ENCODE assay signal across 21 cellular contexts in genomic region chr4:22739933-22740332, GRCh38. TPM values are rescaled to one million over a fixed set of nuclear protein-coding genes. Genes with fewer than 3 reads are reported as not detected.
"Had no signal": no experiment of that assay in that cellular context is flagged by ENCODE, and none has a peak within 500 bp of the region (broad histone marks: within the 10 kb centered on the region; RNA-seq: fewer than 3 reads in every experiment).

No MANE protein-coding gene starts in this region.

- H3K4me1 Mint-ChIP-seq: immature natural killer cell; naive thymus-derived CD4-positive, alpha-beta T cell; T-helper 17 cell; WTC11 had no signal

- H3K27ac Mint-ChIP-seq: activated CD8-positive, alpha-beta T cell treated with anti-CD3 and anti-CD28 coated beads, Interleukin-2, amount 10 ng/mL, durations not matched to agents 7 days and 5 days; immature natural killer cell; naive thymus-derived CD4-positive, alpha-beta T cell; T-helper 17 cell; WTC11 had no signal

- H3K27me3 Mint-ChIP-seq: T-helper 17 cell had no signal

- H3K27me3 ChIP-seq: foreskin keratinocyte, heart left ventricle, left lung, right atrium auricular region had no signal

- H3K4me3 ChIP-seq: heart left ventricle, left lung, mucosa of descending colon, right atrium auricular region, skin epidermis had no signal

- DNase-seq: activated CD4-positive, alpha-beta T cell treated with anti-CD3 and anti-CD28 coated beads for 4 hours; activated CD8-positive, alpha-beta memory T cell treated with anti-CD3 and anti-CD28 coated beads, Interleukin-2, amount 50 U/mL, for 4 hours; activated CD8-positive, alpha-beta T cell treated with anti-CD3 and anti-CD28 coated beads, Interleukin-2, amount 10 ng/mL, durations not matched to agents 7 days and 5 days; cortex of kidney; effector CD4-positive, alpha-beta T cell; heart left ventricle; immature natural killer cell; left lung; mammary epithelial cell; mucosa of descending colon; naive thymus-derived CD4-positive, alpha-beta T cell; stimulated activated CD4-positive, alpha-beta T cell treated with anti-CD3 and anti-CD28 coated beads, Interleukin-15, amount 100 ng/mL, for 24 hours; stimulated activated CD4-positive, alpha-beta T cell treated with anti-CD3 and anti-CD28 coated beads, Interleukin-4, amount 100 ng/mL, for 4 hours; stimulated activated CD8-positive, alpha-beta memory T cell treated with anti-CD3 and anti-CD28 coated beads, Interleukin-4, amount 100 ng/mL, for 48 hours; stimulated activated naive CD8-positive, alpha-beta T cell treated with anti-CD3 and anti-CD28 coated beads, Interleukin-15, Interleukin-2, amounts not matched to agents 100 U/mL and 50 U/mL, for 24 hours; T-helper 17 cell; trophoblast cell had no signal

- H3K36me3 Mint-ChIP-seq: naive thymus-derived CD4-positive, alpha-beta T cell; WTC11 had no signal

- ATAC-seq: activated CD8-positive, alpha-beta T cell treated with anti-CD3 and anti-CD28 coated beads, Interleukin-2, amount 10 ng/mL, durations not matched to agents 7 days and 5 days; foreskin keratinocyte; heart left ventricle; left lung; mucosa of descending colon; naive thymus-derived CD4-positive, alpha-beta T cell; stimulated activated naive CD8-positive, alpha-beta T cell treated with anti-CD3 and anti-CD28 coated beads, Interleukin-15, Interleukin-2, amounts not matched to agents 100 U/mL and 50 U/mL, for 24 hours; T-helper 17 cell; WTC11 had no signal

- H3K4me3 Mint-ChIP-seq: activated CD8-positive, alpha-beta T cell treated with anti-CD3 and anti-CD28 coated beads, Interleukin-2, amount 10 ng/mL, durations not matched to agents 7 days and 5 days; immature natural killer cell; naive thymus-derived CD4-positive, alpha-beta T cell; T-helper 17 cell; WTC11 had no signal

- H3K36me3 ChIP-seq: heart left ventricle, left lung, right atrium auricular region had no signal

- H3K9me3 ChIP-seq: heart left ventricle, left lung, mucosa of descending colon, right atrium auricular region had no signal

- H3K27ac ChIP-seq: foreskin keratinocyte, heart left ventricle, left lung, right atrium auricular region, skin epidermis had no signal

- H3K4me1 ChIP-seq: foreskin keratinocyte, heart left ventricle, left lung, right atrium auricular region had no signal

RNA-seq across cellular contexts. Expression of gene GBA3, which starts 47.2 kb away (rescaled TPM):
- total RNA-seq: activated CD8-positive, alpha-beta T cell treated with anti-CD3 and anti-CD28 coated beads, Interleukin-2, amount 10 ng/mL, durations not matched to agents 7 days and 5 days; left lung; naive thymus-derived CD4-positive, alpha-beta T cell; right atrium auricular region; T-helper 17 cell had no signal
- polyA plus RNA-seq: heart left ventricle; immature natural killer cell; mammary epithelial cell; naive thymus-derived CD4-positive, alpha-beta T cell had no signal
